ENCODE assay signal across 10 cellular contexts in the genomic region with DNA sequence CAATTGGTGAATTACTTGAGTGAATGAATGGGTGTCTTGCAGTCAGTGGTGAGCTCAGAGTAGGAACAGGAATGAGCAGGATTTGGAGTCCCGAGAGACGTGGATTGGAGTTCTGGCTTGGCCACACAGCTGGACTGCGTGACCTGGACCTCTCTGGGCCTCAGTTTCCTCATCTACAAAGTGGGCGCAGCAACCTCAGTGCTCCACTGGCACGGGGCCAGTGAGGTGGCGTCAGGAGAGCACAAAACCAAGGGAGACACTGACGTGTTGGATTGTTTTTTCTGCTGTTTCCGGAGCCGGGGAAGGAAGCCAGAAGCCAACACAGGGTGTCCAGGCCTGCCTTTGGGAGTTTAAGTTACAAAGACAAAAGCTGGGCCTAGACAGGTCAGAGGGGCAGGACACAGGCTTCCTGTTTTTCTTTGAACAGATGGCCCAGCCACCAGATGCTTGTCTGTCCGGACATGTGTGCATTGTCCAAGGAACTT. TPM values are rescaled to one million over a fixed set of nuclear protein-coding genes. Genes with fewer than 3 reads are reported as not detected.
A peak's percentile ranks its signal among the peaks of the same experiment; 100 is the strongest.
DNase-seq lines count a peak whose midpoint lies in the region; ATAC-seq and TF ChIP-seq lines count a peak whose summit lies in the region.
"Had no signal": no experiment of that assay in that cellular context is flagged by ENCODE, and none has a peak within 500 bp of the region (broad histone marks: within the 10 kb centered on the region; RNA-seq: fewer than 3 reads in every experiment).

No MANE protein-coding gene starts in this region.

- H3K4me1 Mint-ChIP-seq in activated T-helper 1 cell treated with anti-CD3 and anti-CD28 coated beads, Interleukin-12 subunit alpha, Interleukin-12 subunit beta, Interleukin-2, Interleukin-4 antibody, amounts not matched to agents 30 ng/mL and 10 ng/mL and 1 ng/mL, durations not matched to agents 14 hours and 24 hours and 36 hours (ENCODE audit: low read depth) = no peaks in the 10 kb centered on the region
- peaks cover 4% of the 10 kb centered on the region for H3K4me1 Mint-ChIP-seq in activated CD4-positive, alpha-beta T cell treated with anti-CD3 and anti-CD28 coated beads, Interleukin-2, amount 10 ng/mL, durations not matched to agents 24 days and 14 days

- 60% methylated on average over 10 of the region's 10 CpGs for WGBS in liver
- whole genome bisulfite sequencing in transverse colon (ENCODE audit: low coverage in 1 of 2), 2 donors = 25 to 33% methylated on average over 1 to 10 of the region's 10 CpGs

- no peaks in the 10 kb centered on the region for H3K36me3 Mint-ChIP-seq in activated T-helper 1 cell treated with anti-CD3 and anti-CD28 coated beads, Interleukin-12 subunit alpha, Interleukin-12 subunit beta, Interleukin-2, Interleukin-4 antibody, amounts not matched to agents 30 ng/mL and 10 ng/mL and 1 ng/mL, durations not matched to agents 14 hours and 24 hours and 36 hours (ENCODE audit: low read depth)
- no peaks in the 10 kb centered on the region for H3K36me3 Mint-ChIP-seq in activated CD4-positive, alpha-beta T cell treated with anti-CD3 and anti-CD28 coated beads, Interleukin-2, amount 10 ng/mL, durations not matched to agents 24 days and 14 days (ENCODE audit: low read depth)

- H3K9me3 ChIP-seq in liver (ENCODE audit: control insufficient read depth in 4 of 4, low read length in 3 of 4) = no peaks in the 10 kb centered on the region
- no peaks in the 10 kb centered on the region for H3K9me3 ChIP-seq in transverse colon

- TF ChIP-seq RAD21 in liver (IDR thresholded peaks at IDR 0.05) = peak in 1 of 2 donors; percentile 7

- no peak overlapping the region for H3K9ac ChIP-seq in liver (ENCODE audit: low read depth in 1 of 2, low read length in 2 of 2)

- in situ Hi-C loops in transverse colon (cut with MboI; ENCODE audit: low pct_ligation_motif_present in 1 of 4, low pct_unique_long_range_greater_than_20kb in 1 of 4, low sequenced_read_pairs in 3 of 4) = no loop called here

- DNase-seq in NCI-H146 (lab: John Stamatoyannopoulos, UW) = peak; percentile 83
- peak; percentile 30 for DNase-seq in transverse colon
- DNase-seq in activated T-helper 1 cell treated with anti-CD3 and anti-CD28 coated beads, Interleukin-12 subunit alpha, Interleukin-12 subunit beta, Interleukin-2, Interleukin-4 antibody, amounts not matched to agents 30 ng/mL and 10 ng/mL and 1 ng/mL, durations not matched to agents 14 hours and 24 hours and 36 hours (ENCODE audit: low spot score) = no peak
- no peak for DNase-seq in activated CD4-positive, CD25-positive, alpha-beta regulatory T cell treated with anti-CD3 and anti-CD28 coated beads, Interleukin-2, amount 50 U/mL, for 72 hours
- DNase-seq in activated CD4-positive, alpha-beta T cell treated with anti-CD3 and anti-CD28 coated beads, Interleukin-2, amount 10 ng/mL, durations not matched to agents 24 days and 14 days = no peak
- DNase-seq: activated CD4-positive, alpha-beta T cell treated with anti-CD3 and anti-CD28 coated beads, Interleukin-2, amount 50 U/mL, for 48 hours had no signal

- H3K36me3 ChIP-seq in liver (ENCODE audit: control insufficient read depth in 4 of 4, insufficient read depth in 3 of 4, low read depth in 1 of 4, low read length in 3 of 4) (no peaks in the 10 kb centered on the region), transverse colon (no peaks in the 10 kb centered on the region)

- H3K9me3 Mint-ChIP-seq in activated T-helper 1 cell treated with anti-CD3 and anti-CD28 coated beads, Interleukin-12 subunit alpha, Interleukin-12 subunit beta, Interleukin-2, Interleukin-4 antibody, amounts not matched to agents 30 ng/mL and 10 ng/mL and 1 ng/mL, durations not matched to agents 14 hours and 24 hours and 36 hours = no peaks in the 10 kb centered on the region
- H3K9me3 Mint-ChIP-seq in activated CD4-positive, alpha-beta T cell treated with anti-CD3 and anti-CD28 coated beads, Interleukin-2, amount 10 ng/mL, durations not matched to agents 24 days and 14 days = no peaks in the 10 kb centered on the region

- intact Hi-C loops in transverse colon (cut with DNase I; ENCODE audit: low total_unique reads) = no loop called here
- intact Hi-C loops in activated T-helper 1 cell treated with anti-CD3 and anti-CD28 coated beads, Interleukin-12 subunit alpha, Interleukin-12 subunit beta, Interleukin-2, Interleukin-4 antibody, amounts not matched to agents 30 ng/mL and 10 ng/mL and 1 ng/mL, durations not matched to agents 14 hours and 24 hours and 36 hours (cut with micrococcal nuclease) = no loop called here
- intact Hi-C loops in activated CD4-positive, alpha-beta T cell treated with anti-CD3 and anti-CD28 coated beads, Interleukin-2, amount 10 ng/mL, durations not matched to agents 24 days and 14 days (cut with micrococcal nuclease) = no loop called here

- TF ChIP-seq EP300 in transverse colon (IDR thresholded peaks at IDR 0.05; ENCODE audit: low read depth) = no peak

- peaks cover 51% of the 10 kb centered on the region for H3K27me3 Mint-ChIP-seq in activated T-helper 1 cell treated with anti-CD3 and anti-CD28 coated beads, Interleukin-12 subunit alpha, Interleukin-12 subunit beta, Interleukin-2, Interleukin-4 antibody, amounts not matched to agents 30 ng/mL and 10 ng/mL and 1 ng/mL, durations not matched to agents 14 hours and 24 hours and 36 hours (ENCODE audit: insufficient read depth)
- peaks cover 55% of the 10 kb centered on the region for H3K27me3 Mint-ChIP-seq in activated CD4-positive, alpha-beta T cell treated with anti-CD3 and anti-CD28 coated beads, Interleukin-2, amount 10 ng/mL, durations not matched to agents 24 days and 14 days

- no peak overlapping the region for H3K4me3 Mint-ChIP-seq in activated T-helper 1 cell treated with anti-CD3 and anti-CD28 coated beads, Interleukin-12 subunit alpha, Interleukin-12 subunit beta, Interleukin-2, Interleukin-4 antibody, amounts not matched to agents 30 ng/mL and 10 ng/mL and 1 ng/mL, durations not matched to agents 14 hours and 24 hours and 36 hours
- no peak overlapping the region for H3K4me3 Mint-ChIP-seq in activated CD4-positive, alpha-beta T cell treated with anti-CD3 and anti-CD28 coated beads, Interleukin-2, amount 10 ng/mL, durations not matched to agents 24 days and 14 days

- no peak overlapping the region for H3K27ac Mint-ChIP-seq in activated T-helper 1 cell treated with anti-CD3 and anti-CD28 coated beads, Interleukin-12 subunit alpha, Interleukin-12 subunit beta, Interleukin-2, Interleukin-4 antibody, amounts not matched to agents 30 ng/mL and 10 ng/mL and 1 ng/mL, durations not matched to agents 14 hours and 24 hours and 36 hours
- no peak overlapping the region for H3K27ac Mint-ChIP-seq in activated CD4-positive, alpha-beta T cell treated with anti-CD3 and anti-CD28 coated beads, Interleukin-2, amount 10 ng/mL, durations not matched to agents 24 days and 14 days

- TF ChIP-seq CTCF in liver (IDR thresholded peaks at IDR 0.05; ENCODE audit: low read depth, low read length, missing input control) = no peak
- no peak for TF ChIP-seq CTCF in transverse colon (IDR thresholded peaks at IDR 0.05)

- H3K4me3 ChIP-seq in liver (ENCODE audit: low read depth in 1 of 3, low read length in 3 of 3) (no peak overlapping the region), transverse colon (no peak overlapping the region)

- H3K27me3 ChIP-seq in liver (ENCODE audit: control insufficient read depth in 4 of 4, insufficient read depth in 4 of 4, low read length in 3 of 4) (no peaks in the 10 kb centered on the region), transverse colon (no peaks in the 10 kb centered on the region)

- TF ChIP-seq POLR2A in transverse colon (IDR thresholded peaks at IDR 0.05) = no peak

- ATAC-seq in GM21381 (IDR thresholded peaks at IDR 0.05; ENCODE audit: unreplicated experiment) = no peak

- H3K4me1 ChIP-seq in liver (ENCODE audit: control insufficient read depth in 4 of 4, insufficient read depth in 4 of 4, low read length in 3 of 4) = peaks cover 0 to 9% (median 4%) of the 10 kb centered on the region in 4 donors
- peaks cover 0 to 36% (median 26%) of the 10 kb centered on the region in 4 donors for H3K4me1 ChIP-seq in transverse colon

- H3K27ac ChIP-seq in cingulate gyrus (ENCODE audit: low read depth, low read length) (peak overlapping the region; percentile 69), liver (ENCODE audit: low read depth in 1 of 2, low read length in 2 of 2) (peak overlapping the region; percentile 13 to 48), transverse colon (peak overlapping the region; percentile 43 to 58 (median 54))

TF ChIP-seq in liver, 16 proteins besides CTCF, POLR2A, EP300 and RAD21 (continues in another document):
- no peak for TF ChIP-seq HNF4A (conservative IDR thresholded peaks at IDR 0.05)
- TF ChIP-seq, protein P1, sequence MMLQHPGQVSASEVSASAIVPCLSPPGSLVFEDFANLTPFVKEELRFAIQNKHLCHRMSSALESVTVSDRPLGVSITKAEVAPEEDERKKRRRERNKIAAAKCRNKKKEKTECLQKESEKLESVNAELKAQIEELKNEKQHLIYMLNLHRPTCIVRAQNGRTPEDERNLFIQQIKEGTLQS (IDR thresholded peaks at IDR 0.05) = no peak

RNA-seq across cellular contexts. Expression of a gene that starts 6.5 kb away (rescaled TPM):
- 10 to 100 TPM in 1 of 2 donors, 1 to 10 TPM in 1; 4.9 to 15.8 TPM for total RNA-seq in liver
- 10 to 100 TPM; 13.2 to 14.2 TPM for polyA plus RNA-seq in liver
- total RNA-seq in transverse colon = 100 to 1,000 TPM in 1 of 4 donors, 10 to 100 TPM in 3; 66.4 to 268 (median 78.4) TPM
- total RNA-seq in activated T-helper 1 cell treated with anti-CD3 and anti-CD28 coated beads, Interleukin-12 subunit alpha, Interleukin-12 subunit beta, Interleukin-2, Interleukin-4 antibody, amounts not matched to agents 30 ng/mL and 10 ng/mL and 1 ng/mL, durations not matched to agents 14 hours and 24 hours and 36 hours = 1.1 and 1.2 TPM in 2 replicates
- total RNA-seq in activated CD4-positive, alpha-beta T cell treated with anti-CD3 and anti-CD28 coated beads, Interleukin-2, amount 10 ng/mL, durations not matched to agents 24 days and 14 days = 1.2 and 2.2 TPM in 2 replicates

RNA-seq across cellular contexts. Expression of a gene that starts 27.1 kb away (rescaled TPM):
- total RNA-seq in liver (not detected), transverse colon (not detected)
- not detected for polyA plus RNA-seq in liver
- not detected in 2 replicates for total RNA-seq in activated T-helper 1 cell treated with anti-CD3 and anti-CD28 coated beads, Interleukin-12 subunit alpha, Interleukin-12 subunit beta, Interleukin-2, Interleukin-4 antibody, amounts not matched to agents 30 ng/mL and 10 ng/mL and 1 ng/mL, durations not matched to agents 14 hours and 24 hours and 36 hours
- total RNA-seq in activated CD4-positive, alpha-beta T cell treated with anti-CD3 and anti-CD28 coated beads, Interleukin-2, amount 10 ng/mL, durations not matched to agents 24 days and 14 days = not detected in 2 replicates
- total RNA-seq: frontal cortex had no signal

RNA-seq across cellular contexts. Expression of a gene that starts 29.4 kb away (rescaled TPM):
- total RNA-seq in liver (10 to 100 TPM; 32.4 to 33.9 TPM), transverse colon (not detected)
- polyA plus RNA-seq in liver = 100 to 1,000 TPM; 101 to 107 TPM
- not detected in 2 replicates for total RNA-seq in activated T-helper 1 cell treated with anti-CD3 and anti-CD28 coated beads, Interleukin-12 subunit alpha, Interleukin-12 subunit beta, Interleukin-2, Interleukin-4 antibody, amounts not matched to agents 30 ng/mL and 10 ng/mL and 1 ng/mL, durations not matched to agents 14 hours and 24 hours and 36 hours
- not detected in 2 replicates for total RNA-seq in activated CD4-positive, alpha-beta T cell treated with anti-CD3 and anti-CD28 coated beads, Interleukin-2, amount 10 ng/mL, durations not matched to agents 24 days and 14 days
- total RNA-seq: frontal cortex had no signal

Comparison
In these comparisons a context has a peak if more than half of its experiments do, and no peak if none do; other contexts are left out.
1. DNase-seq: peak in NCI-H146 (single experiment) and transverse colon (single experiment); none in activated T-helper 1 cell treated with anti-CD3 and anti-CD28 coated beads, Interleukin-12 subunit alpha, Interleukin-12 subunit beta, Interleukin-2, Interleukin-4 antibody, amounts not matched to agents 30 ng/mL and 10 ng/mL and 1 ng/mL, durations not matched to agents 14 hours and 24 hours and 36 hours (single experiment), activated CD4-positive, CD25-positive, alpha-beta regulatory T cell treated with anti-CD3 and anti-CD28 coated beads, Interleukin-2, amount 50 U/mL, for 72 hours (single experiment) and activated CD4-positive, alpha-beta T cell treated with anti-CD3 and anti-CD28 coated beads, Interleukin-2, amount 10 ng/mL, durations not matched to agents 24 days and 14 days (single experiment).
2. RNA of a gene that starts 6.5 kb away (total RNA-seq): 66.4 to 268 TPM in transverse colon; 4.9 to 15.8 TPM in liver, 1.1 to 1.2 TPM in activated T-helper 1 cell treated with anti-CD3 and anti-CD28 coated beads, Interleukin-12 subunit alpha, Interleukin-12 subunit beta, Interleukin-2, Interleukin-4 antibody, amounts not matched to agents 30 ng/mL and 10 ng/mL and 1 ng/mL, durations not matched to agents 14 hours and 24 hours and 36 hours and 1.2 to 2.2 TPM in activated CD4-positive, alpha-beta T cell treated with anti-CD3 and anti-CD28 coated beads, Interleukin-2, amount 10 ng/mL, durations not matched to agents 24 days and 14 days; every median in the first group is over 4 times any median in the second.
3. RNA of a gene that starts 29.4 kb away (total RNA-seq): 32.4 to 33.9 TPM in liver; not detected in transverse colon, not detected in activated T-helper 1 cell treated with anti-CD3 and anti-CD28 coated beads, Interleukin-12 subunit alpha, Interleukin-12 subunit beta, Interleukin-2, Interleukin-4 antibody, amounts not matched to agents 30 ng/mL and 10 ng/mL and 1 ng/mL, durations not matched to agents 14 hours and 24 hours and 36 hours and not detected in activated CD4-positive, alpha-beta T cell treated with anti-CD3 and anti-CD28 coated beads, Interleukin-2, amount 10 ng/mL, durations not matched to agents 24 days and 14 days; every median in the first group is over 10 times any median in the second.
4. Peak in every context shown above with its lines, with median percentiles within 50 percentile points of each other: H3K27ac ChIP-seq.